Comparison of ENCODE assay signal across 1 cellular context in genomic region chr10:96746503-96746902, GRCh38.
TF ChIP-seq lines count a peak whose summit lies in the region.

No MANE protein-coding gene starts in this region.

TF ChIP-seq in IMR-90, 13 proteins besides CTCF, POLR2A, EP300 and RAD21 (continued from another document):
- TF ChIP-seq ELK1 (IDR thresholded peaks at IDR 0.05; ENCODE audit: borderline replicate concordance, low read depth, low read length): no peak
- no peak for TF ChIP-seq SMC3 (IDR thresholded peaks at IDR 0.05; ENCODE audit: low read depth, low read length)
- no peak for TF ChIP-seq CHD1 (IDR thresholded peaks at IDR 0.05; ENCODE audit: low read depth, low read length)
